ENCODE assay signal across 20 cellular contexts in genomic region chr2:156841321-156841720, GRCh38.
DNase-seq lines count a peak whose midpoint lies in the region; ATAC-seq, FAIRE-seq and TF ChIP-seq lines count a peak whose summit lies in the region.
"Had no signal": no experiment of that assay in that cellular context is flagged by ENCODE, and none has a peak within 500 bp of the region (broad histone marks: within the 10 kb centered on the region; RNA-seq: fewer than 3 reads in every experiment).

No MANE protein-coding gene starts in this region.

- SMC1A ChIA-PET in GM12878 (lab: Charles Lee; ENCODE audit: uncharacterized antibody, unreplicated experiment): no interaction called here

- no peaks in the 10 kb centered on the region for H3K9me3 ChIP-seq in GM12878 (replicated peaks; ENCODE audit: control insufficient read depth, insufficient read depth, low read length)
- H3K9me3 ChIP-seq: neutrophil, spleen had no signal

- no peak for DNase-seq in GM12878 (ENCODE audit: low read depth, low spot score)
- no peak for DNase-seq in A172 (ENCODE audit: low spot score)
- no peak for DNase-seq in NCI-H146 treated with DMSO at 0.1 percent for 48 hours (lab: John Stamatoyannopoulos, UW; ENCODE audit: unreplicated experiment)
- DNase-seq in AG20443 (ENCODE audit: low spot score): no peak
- DNase-seq: activated CD4-positive, alpha-beta T cell treated with anti-CD3 and anti-CD28 coated beads for 1 hour; AML-193; DMS79 treated with DMSO at 0.1 percent for 48 hours; effector CD8-positive, alpha-beta T cell; HCEC 1CT; kidney; NCI-H1105 treated with DMSO at 0.1 percent for 48 hours; spleen; stimulated activated CD4-positive, alpha-beta T cell treated with anti-CD3 and anti-CD28 coated beads, Interleukin-4, amount 100 ng/mL, for 4 hours had no signal

- FAIRE-seq in GM12878 (lab: Jason Lieb, UNC): no peak
- FAIRE-seq: frontal cortex, GM19239, kidney had no signal

- H3K27ac ChIP-seq in GM12878 (ENCODE audit: control insufficient read depth, insufficient read depth): no peak overlapping the region
- H3K27ac ChIP-seq: neutrophil, spleen had no signal

- no peak for TF ChIP-seq EP300 in GM12878 (IDR thresholded peaks at IDR 0.05; ENCODE audit: borderline replicate concordance in 1 of 2, control insufficient read depth in 1 of 2, low read depth in 2 of 2, low read length in 2 of 2)

- H3K79me2 ChIP-seq in GM12878 (ENCODE audit: control insufficient read depth, insufficient read depth, low read length): no peaks in the 10 kb centered on the region

- H3K4me2 ChIP-seq in GM12878 (ENCODE audit: control insufficient read depth, insufficient read depth): no peak overlapping the region

- H3K4me3 ChIP-seq in GM12878: no peak overlapping the region
- H3K4me3 ChIP-seq: spleen had no signal

- no peaks in the 10 kb centered on the region for H3K27me3 ChIP-seq in GM12878 (replicated peaks in 1 of 2; ENCODE audit: control insufficient read depth in 2 of 2, insufficient read depth in 2 of 2, low read length in 1 of 2)
- H3K27me3 ChIP-seq: neutrophil, spleen had no signal

- H3K4me1 ChIP-seq in GM12878 (ENCODE audit: control insufficient read depth, insufficient read depth, low read length): no peaks in the 10 kb centered on the region
- H3K4me1 ChIP-seq: spleen had no signal

- no peak overlapping the region for H2AFZ ChIP-seq in GM12878 (ENCODE audit: control insufficient read depth, low read depth, low read length)

- TF ChIP-seq POLR2A in GM12878 (IDR thresholded peaks at IDR 0.05; ENCODE audit: low read depth, low read length): no peak

- RAD21 ChIA-PET in GM12878 (lab: Charles Lee; ENCODE audit: unreplicated experiment): no interaction called here

- WGBS in GM12878 (ENCODE audit: insufficient coverage, insufficient replicate concordance, low lambda C conversion rate, missing lambda C conversion rate): 9% methylated on average over 3 of the region's 3 CpGs

- CTCF ChIA-PET in GM12878 (lab: Yijun Ruan, JAX): interaction anchor here (0.6 kb wide), 1 partner anchor 85 kb away, joined by 3 read pairs; no protein-coding TSS in a partner anchor

- no peaks in the 10 kb centered on the region for H3K36me3 ChIP-seq in GM12878 (ENCODE audit: control insufficient read depth in 2 of 2, insufficient read depth in 2 of 2, low read length in 1 of 2)
- H3K36me3 ChIP-seq: neutrophil, spleen had no signal

- no peak for TF ChIP-seq CTCF in GM12878 (IDR thresholded peaks at IDR 0.05 in 2 of 3, conservative IDR thresholded peaks at IDR 0.05 in 1 of 3; ENCODE audit: control insufficient read depth in 2 of 3, extremely low read depth in 1 of 3, insufficient read depth in 1 of 3, low read depth in 3 of 3, low read length in 3 of 3)

- peak; percentile 82 for ATAC-seq in GM18868 (IDR thresholded peaks at IDR 0.05; ENCODE audit: unreplicated experiment)
- peak; percentile 94 for ATAC-seq in GM21717 (IDR thresholded peaks at IDR 0.05; ENCODE audit: unreplicated experiment)
- ATAC-seq in HG03432 (IDR thresholded peaks at IDR 0.05; ENCODE audit: unreplicated experiment): peak; percentile 73
- peak; percentile 61 for ATAC-seq in GM12878
- ATAC-seq: esophagus mucosa had no signal

- in situ Hi-C loops in GM12878 (cut with MboI): no loop called here

- BruUV-seq in GM12878 (replicated peaks; lab: Mats Ljungman, UMichigan): no TSS peak

- TF ChIP-seq RAD21 in GM12878 (IDR thresholded peaks at IDR 0.05; ENCODE audit: insufficient read depth, low read depth, low read length): no peak

- H3K9ac ChIP-seq in GM12878 (ENCODE audit: control insufficient read depth, insufficient read depth, low read length): no peak overlapping the region

- intact Hi-C loops in GM12878 (cut with micrococcal nuclease; ENCODE audit: unreplicated experiment): no loop called here

- POLR2A ChIA-PET in GM12878 (lab: Charles Lee): no interaction called here

- H4K20me1 ChIP-seq in GM12878 (ENCODE audit: control insufficient read depth, insufficient read depth): no peaks in the 10 kb centered on the region

TF ChIP-seq in GM12878, 131 proteins besides CTCF, POLR2A, EP300 and RAD21:
- TF ChIP-seq EED (IDR thresholded peaks at IDR 0.05; ENCODE audit: low read depth) (no peak), RELA (IDR thresholded peaks at IDR 0.05; ENCODE audit: borderline replicate concordance, partially characterized antibody) (no peak), KDM1A (IDR thresholded peaks at IDR 0.05; ENCODE audit: borderline replicate concordance) (no peak), MEF2B (IDR thresholded peaks at IDR 0.05; ENCODE audit: partially characterized antibody, poor library complexity, severe bottlenecking) (no peak), ZBTB4 (CRISPR knock-in tag; IDR thresholded peaks at IDR 0.05) (no peak), FOXM1 (IDR thresholded peaks at IDR 0.05; ENCODE audit: low read depth, low read length) (no peak), DPF2 (IDR thresholded peaks at IDR 0.05) (no peak), ETV6 (conservative IDR thresholded peaks at IDR 0.05 in 1 of 2, IDR thresholded peaks at IDR 0.05 in 1 of 2; ENCODE audit: borderline replicate concordance in 1 of 2, low read depth in 1 of 2) (no peak), IRF5 (IDR thresholded peaks at IDR 0.05; ENCODE audit: borderline replicate concordance) (no peak), NBN (IDR thresholded peaks at IDR 0.05) (no peak), SREBF2 (IDR thresholded peaks at IDR 0.05; ENCODE audit: low read length) (no peak)
